ENCODE assay signal across 17 cellular contexts in genomic region chr2:233445152-233445830, GRCh38.
DNase-seq lines count a peak whose midpoint lies in the region; ATAC-seq and TF ChIP-seq lines count a peak whose summit lies in the region.
"Had no signal": no experiment of that assay in that cellular context is flagged by ENCODE, and none has a peak within 500 bp of the region (broad histone marks: within the 10 kb centered on the region; RNA-seq: fewer than 3 reads in every experiment).

No MANE protein-coding gene starts in this region.

- DNase-seq in right atrium auricular region (ENCODE audit: low spot score) (no peak), left ventricle myocardium inferior (no peak), cerebellar cortex (ENCODE audit: low spot score) (peak; percentile 65), neuronal stem cell (ENCODE audit: low spot score) (no peak), chondrocyte (ENCODE audit: low spot score) (no peak), SHP77 (lab: John Stamatoyannopoulos, UW) (no peak), SJCRH30 (no peak)
- DNase-seq: activated CD4-positive, alpha-beta T cell treated with anti-CD3 and anti-CD28 coated beads, Interleukin-2, amount 50 U/mL, for 1 hour; cerebellar nuclear complex; H9; heart left ventricle; IMR-90; NCI-H1694; NCI-H226; uterus had no signal

- no peak overlapping the region for H3K14ac ChIP-seq in neuronal stem cell (ENCODE audit: low read length)

- no peak overlapping the region for H3K9ac ChIP-seq in neuronal stem cell (ENCODE audit: low read depth, low read length, poor library complexity)

- H4K8ac ChIP-seq in neuronal stem cell (ENCODE audit: low read depth, low read length), result no peak overlapping the region

- H3K4me1 Mint-ChIP-seq in chondrocyte (ENCODE audit: low read depth), result peaks cover 26% of the 10 kb centered on the region

- H2BK5ac ChIP-seq in neuronal stem cell (ENCODE audit: low read length), result no peak overlapping the region

- no peak overlapping the region for H2AFZ ChIP-seq in neuronal stem cell (ENCODE audit: low read length)

- no CpG with 5 or more reads among the region's 18 CpGs for WGBS in neuronal stem cell (ENCODE audit: extremely low coverage in 2 of 2, insufficient read length in 2 of 2, insufficient replicate concordance in 1 of 2), 2 donors

- H3K27me3 ChIP-seq in right atrium auricular region, result no peaks in the 10 kb centered on the region
- no peaks in the 10 kb centered on the region for H3K27me3 ChIP-seq in left ventricle myocardium inferior (ENCODE audit: low read depth)
- no peaks in the 10 kb centered on the region for H3K27me3 ChIP-seq in neuronal stem cell (ENCODE audit: control insufficient read depth in 3 of 3, insufficient read depth in 3 of 3, low read depth in 1 of 3, low read length in 3 of 3)
- no peaks in the 10 kb centered on the region for H3K27me3 ChIP-seq in SJCRH30
- H3K27me3 ChIP-seq: heart left ventricle, uterus had no signal

- no peak overlapping the region for H3K4me2 ChIP-seq in neuronal stem cell (ENCODE audit: insufficient read depth, low read length, poor library complexity, severe bottlenecking)

- H3K9me3 ChIP-seq in right atrium auricular region (no peaks in the 10 kb centered on the region), left ventricle myocardium inferior (replicated peaks) (no peaks in the 10 kb centered on the region), neuronal stem cell (replicated peaks in 1 of 2; ENCODE audit: control insufficient read depth in 2 of 2, insufficient read depth in 1 of 2, low read depth in 1 of 2, low read length in 2 of 2) (no peaks in the 10 kb centered on the region), SJCRH30 (replicated peaks) (no peaks in the 10 kb centered on the region)
- H3K9me3 ChIP-seq: heart left ventricle, uterus had no signal

- H4K91ac ChIP-seq in neuronal stem cell (ENCODE audit: low read depth, low read length, poor library complexity), result no peak overlapping the region

- no peak overlapping the region for H3K18ac ChIP-seq in neuronal stem cell (ENCODE audit: low read length)

- H3K27ac ChIP-seq in right atrium auricular region, result peak overlapping the region; percentile 2 to 28
- no peak overlapping the region for H3K27ac ChIP-seq in left ventricle myocardium inferior (replicated peaks)
- H3K27ac ChIP-seq in neuronal stem cell (replicated peaks; ENCODE audit: low read length), result no peak overlapping the region
- H3K27ac ChIP-seq in SJCRH30, result no peak overlapping the region
- H3K27ac ChIP-seq: heart left ventricle had no signal

- H3K4me3 Mint-ChIP-seq in chondrocyte (ENCODE audit: unreplicated experiment), result no peak overlapping the region

- no peak overlapping the region for H2AK5ac ChIP-seq in neuronal stem cell (ENCODE audit: low read depth, low read length)

- H3K36me3 ChIP-seq in right atrium auricular region (peaks cover 83% of the 10 kb centered on the region), left ventricle myocardium inferior (peaks cover 72% of the 10 kb centered on the region), neuronal stem cell (replicated peaks in 1 of 2; ENCODE audit: control insufficient read depth in 2 of 2, insufficient read depth in 2 of 2, low read length in 2 of 2) (peaks cover 11 to 44% of the 10 kb centered on the region in 2 donors), SJCRH30 (peaks cover 14% of the 10 kb centered on the region)
- H3K36me3 ChIP-seq: uterus had no signal

- H3K27me3 Mint-ChIP-seq in chondrocyte (ENCODE audit: low read depth), result no peaks in the 10 kb centered on the region

- no peak overlapping the region for H2BK15ac ChIP-seq in neuronal stem cell (ENCODE audit: low read length)

- H3K36me3 Mint-ChIP-seq in chondrocyte (ENCODE audit: low read depth), result peaks cover 27% of the 10 kb centered on the region

- peaks cover 1% of the 10 kb centered on the region for H3K79me1 ChIP-seq in neuronal stem cell (ENCODE audit: low read depth, low read length)

- no peak for ATAC-seq in HG02610 (IDR thresholded peaks at IDR 0.05; ENCODE audit: unreplicated experiment)
- ATAC-seq: heart left ventricle, SK-N-SH treated with all-trans-retinoic acid at 6 μM for 48 hours had no signal

- H3K23ac ChIP-seq in neuronal stem cell (ENCODE audit: low read depth, low read length, poor library complexity), result peak overlapping the region; percentile 34

- no peak overlapping the region for H3K4ac ChIP-seq in neuronal stem cell (ENCODE audit: low read length)

- TF ChIP-seq CTCF in right atrium auricular region (IDR thresholded peaks at IDR 0.05) (no peak), left ventricle myocardium inferior (IDR thresholded peaks at IDR 0.05; ENCODE audit: borderline replicate concordance) (no peak), chondrocyte (IDR thresholded peaks at IDR 0.05) (no peak)

- no peak overlapping the region for H3K27ac Mint-ChIP-seq in chondrocyte (ENCODE audit: unreplicated experiment)

- no peak overlapping the region for H3K4me3 ChIP-seq in right atrium auricular region
- H3K4me3 ChIP-seq in left ventricle myocardium inferior, result no peak overlapping the region
- H3K4me3 ChIP-seq in neuronal stem cell (ENCODE audit: low read length in 2 of 2), result no peak overlapping the region
- H3K4me3 ChIP-seq in SJCRH30, result no peak overlapping the region
- H3K4me3 ChIP-seq: heart left ventricle, uterus had no signal

- intact Hi-C loops in left ventricle myocardium inferior (cut with micrococcal nuclease), result no loop called here

- H2BK12ac ChIP-seq in neuronal stem cell (ENCODE audit: low read length), result no peak overlapping the region

- no peaks in the 10 kb centered on the region for H3K9me3 Mint-ChIP-seq in chondrocyte (ENCODE audit: low read depth)
- H3K9me3 Mint-ChIP-seq: H9 had no signal

- peaks cover 0 to 21% of the 10 kb centered on the region in 2 donors for H3K4me1 ChIP-seq in right atrium auricular region
- H3K4me1 ChIP-seq in left ventricle myocardium inferior, result peaks cover 19% of the 10 kb centered on the region
- peaks cover 0 to 8% of the 10 kb centered on the region in 2 donors for H3K4me1 ChIP-seq in neuronal stem cell (ENCODE audit: control insufficient read depth in 2 of 2, insufficient read depth in 1 of 2, low read depth in 1 of 2, low read length in 2 of 2)
- H3K4me1 ChIP-seq in SJCRH30, result peaks cover 6% of the 10 kb centered on the region
- H3K4me1 ChIP-seq: uterus had no signal

- H2BK120ac ChIP-seq in neuronal stem cell (ENCODE audit: low read depth, low read length), result no peak overlapping the region

Comparison
In these comparisons a context has a peak if more than half of its experiments do, and no peak if none do; other contexts are left out.
1. H3K27ac ChIP-seq: peak in right atrium auricular region (2 of 2); none in left ventricle myocardium inferior (single experiment), neuronal stem cell (single experiment) and SJCRH30 (single experiment).